ENCODE assay signal across 22 cellular contexts in genomic region chr12:131941116-131941986, GRCh38. TPM values are rescaled to one million over a fixed set of nuclear protein-coding genes. Genes with fewer than 3 reads are reported as not detected.
DNase-seq lines count a peak whose midpoint lies in the region; ATAC-seq and TF ChIP-seq lines count a peak whose summit lies in the region.
"Had no signal": no experiment of that assay in that cellular context is flagged by ENCODE, and none has a peak within 500 bp of the region (broad histone marks: within the 10 kb centered on the region; RNA-seq: fewer than 3 reads in every experiment).

No MANE protein-coding gene starts in this region.

- no peak overlapping the region for H2AFZ ChIP-seq in osteoblast (ENCODE audit: low read length)

- peaks cover 36% of the 10 kb centered on the region for H3K36me3 ChIP-seq in osteoblast (ENCODE audit: insufficient read depth, low read length)

- H3K27ac Mint-ChIP-seq in endothelial cell (ENCODE audit: unreplicated experiment) = no peak overlapping the region
- H3K27ac Mint-ChIP-seq: activated B cell treated with CpG ODN at 0.5 μM for 24 hours; activated CD8-positive, alpha-beta memory T cell treated with anti-CD3 and anti-CD28 coated beads, Interleukin-2, amount 10 ng/mL, durations not matched to agents 7 days and 5 days; CD8-positive, alpha-beta memory T cell; nephron had no signal

- peaks cover 5% of the 10 kb centered on the region for H4K20me1 ChIP-seq in osteoblast (ENCODE audit: insufficient read depth, low read length)

- intact Hi-C loops in cardiac septum (cut with DNase I) (no loop called here), left ventricle myocardium superior (cut with micrococcal nuclease) (no loop called here)

- H3K9me3 Mint-ChIP-seq in endothelial cell (ENCODE audit: unreplicated experiment) = no peaks in the 10 kb centered on the region
- H3K9me3 Mint-ChIP-seq: activated B cell treated with CpG ODN at 0.5 μM for 24 hours; activated naive CD4-positive, alpha-beta T cell treated with anti-CD3 and anti-CD28 coated beads, Interleukin-2, amount 50 U/mL, for 72 hours; CD8-positive, alpha-beta memory T cell; central memory CD8-positive, alpha-beta T cell; nephron had no signal

- no peak for ATAC-seq in left ventricle myocardium superior
- ATAC-seq in omental fat pad (ENCODE audit: low FRiP score) = no peak
- ATAC-seq: activated CD8-positive, alpha-beta memory T cell treated with anti-CD3 and anti-CD28 coated beads, Interleukin-2, amount 10 ng/mL, durations not matched to agents 7 days and 5 days; activated naive CD4-positive, alpha-beta T cell treated with anti-CD3 and anti-CD28 coated beads, Interleukin-2, amount 50 U/mL, for 72 hours; stimulated activated naive CD8-positive, alpha-beta T cell treated with anti-CD3 and anti-CD28 coated beads, Interleukin-15, Interleukin-2, amounts not matched to agents 100 U/mL and 50 U/mL, for 24 hours had no signal

- H3K4me2 ChIP-seq in osteoblast (ENCODE audit: insufficient read depth, low read length) = no peak overlapping the region

- H3K4me1 Mint-ChIP-seq in endothelial cell (ENCODE audit: unreplicated experiment) = no peaks in the 10 kb centered on the region
- H3K4me1 Mint-ChIP-seq: CD8-positive, alpha-beta memory T cell; central memory CD8-positive, alpha-beta T cell; nephron had no signal

- no peaks in the 10 kb centered on the region for H3K4me1 ChIP-seq in osteoblast (ENCODE audit: insufficient read depth, low read length)
- H3K4me1 ChIP-seq: BE2C, Peyer's patch had no signal

- no peaks in the 10 kb centered on the region for H3K9me3 ChIP-seq in osteoblast (ENCODE audit: low read depth, low read length)
- H3K9me3 ChIP-seq: BE2C, Peyer's patch had no signal

- TF ChIP-seq CTCF in endothelial cell (IDR thresholded peaks at IDR 0.05; ENCODE audit: unreplicated experiment) = no peak
- no peak for TF ChIP-seq CTCF in osteoblast (IDR thresholded peaks at IDR 0.05; ENCODE audit: extremely low read depth, low read depth, low read length)
- no peak for TF ChIP-seq CTCF in omental fat pad (IDR thresholded peaks at IDR 0.05)

- H3K36me3 Mint-ChIP-seq in endothelial cell (ENCODE audit: low read depth, unreplicated experiment) = peaks cover 6% of the 10 kb centered on the region

- no peaks in the 10 kb centered on the region for H3K27me3 ChIP-seq in osteoblast (ENCODE audit: insufficient read depth, low read length)
- H3K27me3 ChIP-seq: BE2C, Peyer's patch had no signal

- no peak overlapping the region for H3K27ac ChIP-seq in osteoblast (ENCODE audit: low read depth, low read length)
- H3K27ac ChIP-seq: Peyer's patch had no signal

- H3K4me3 ChIP-seq in osteoblast (ENCODE audit: insufficient read depth, low read length) = no peak overlapping the region
- H3K4me3 ChIP-seq: Peyer's patch had no signal

- no peaks in the 10 kb centered on the region for H3K79me2 ChIP-seq in osteoblast (ENCODE audit: insufficient read depth, low read length)

- peak overlapping the region; percentile 21 for H3K4me3 Mint-ChIP-seq in endothelial cell (ENCODE audit: unreplicated experiment)
- H3K4me3 Mint-ChIP-seq: activated B cell treated with CpG ODN at 0.5 μM for 24 hours; activated CD8-positive, alpha-beta memory T cell treated with anti-CD3 and anti-CD28 coated beads, Interleukin-2, amount 10 ng/mL, durations not matched to agents 7 days and 5 days; CD8-positive, alpha-beta memory T cell; central memory CD8-positive, alpha-beta T cell; nephron had no signal

- H3K27me3 Mint-ChIP-seq in endothelial cell (ENCODE audit: unreplicated experiment) = no peaks in the 10 kb centered on the region
- H3K27me3 Mint-ChIP-seq: activated B cell treated with CpG ODN at 0.5 μM for 24 hours; activated CD8-positive, alpha-beta memory T cell treated with anti-CD3 and anti-CD28 coated beads, Interleukin-2, amount 10 ng/mL, durations not matched to agents 7 days and 5 days; CD8-positive, alpha-beta memory T cell; central memory CD8-positive, alpha-beta T cell had no signal

- DNase-seq in cardiac septum (ENCODE audit: low spot score) = peak; percentile 51
- no peak for DNase-seq in left ventricle myocardium superior
- no peak for DNase-seq in endothelial cell (ENCODE audit: low spot score)
- DNase-seq in osteoblast (ENCODE audit: insufficient read length, low spot score, missing footprints) = peak; percentile 58
- no peak for DNase-seq in NOMO-1 treated with dmso at 0.1 percent for 144 hours (lab: John Stamatoyannopoulos, UW; ENCODE audit: unreplicated experiment)
- no peak for DNase-seq in omental fat pad (ENCODE audit: low spot score)
- no peak for DNase-seq in Ammon's horn (ENCODE audit: low spot score)
- DNase-seq: activated B cell treated with CpG ODN at 0.5 μM for 24 hours; activated CD4-positive, alpha-beta T cell treated with anti-CD3 and anti-CD28 coated beads, Interleukin-2, amount 50 U/mL, for 1 hour; activated CD8-positive, alpha-beta memory T cell treated with anti-CD3 and anti-CD28 coated beads, Interleukin-2, amount 10 ng/mL, durations not matched to agents 7 days and 5 days; BE2C; DMS53; NCI-H1105; NCI-H1930; NCI-H526; stimulated activated CD4-positive, alpha-beta T cell treated with anti-CD3 and anti-CD28 coated beads, Interleukin-15, amount 100 ng/mL, for 24 hours; stimulated activated naive CD8-positive, alpha-beta T cell treated with anti-CD3 and anti-CD28 coated beads, Interleukin-15, Interleukin-2, amounts not matched to agents 100 U/mL and 50 U/mL, for 24 hours had no signal

RNA-seq across cellular contexts. Expression of gene EP400, which starts 8.4 kb away (rescaled TPM):
- total RNA-seq in cardiac septum = 23.1 TPM
- total RNA-seq in left ventricle myocardium superior = 14.8 TPM
- total RNA-seq in endothelial cell (ENCODE audit: unreplicated experiment) = 66.2 TPM
- 14.4 and 14.5 TPM in 2 replicates for total RNA-seq in osteoblast
- total RNA-seq in omental fat pad = 10 to 100 TPM; 16.1 to 34.2 (median 24.7) TPM

RNA-seq across cellular contexts. Expression of gene PUS1, which starts 12.3 kb away (rescaled TPM):
- total RNA-seq in cardiac septum = 9.9 TPM
- total RNA-seq in left ventricle myocardium superior = 5.6 TPM
- total RNA-seq in endothelial cell (ENCODE audit: unreplicated experiment) = 25.8 TPM
- total RNA-seq in osteoblast = 6.5 and 7.6 TPM in 2 replicates
- total RNA-seq in omental fat pad = 10 to 100 TPM; 11.2 to 62.2 (median 17.0) TPM

RNA-seq across cellular contexts. Expression of gene ULK1, which starts 46.9 kb away (rescaled TPM):
- total RNA-seq in cardiac septum (43.7 TPM), left ventricle myocardium superior (64.0 TPM), endothelial cell (ENCODE audit: unreplicated experiment) (53.7 TPM), osteoblast (13.3 and 14.1 TPM in 2 replicates), omental fat pad (10 to 100 TPM in 2 of 4 donors, 1 to 10 TPM in 2; 7.7 to 24.4 (median 9.4) TPM)

Comparison
In these comparisons a context has a peak if more than half of its experiments do, and no peak if none do; other contexts are left out.
1. DNase-seq: peak in cardiac septum (single experiment) and osteoblast (single experiment); none in left ventricle myocardium superior (single experiment), endothelial cell (single experiment), NOMO-1 treated with dmso at 0.1 percent for 144 hours (single experiment), omental fat pad (single experiment) and Ammon's horn (single experiment).